ENCODE assay signal across 19 cellular contexts in genomic region chr18:44801796-44802195, GRCh38.
DNase-seq lines count a peak whose midpoint lies in the region; ATAC-seq and TF ChIP-seq lines count a peak whose summit lies in the region.
"Had no signal": no experiment of that assay in that cellular context is flagged by ENCODE, and none has a peak within 500 bp of the region (broad histone marks: within the 10 kb centered on the region; RNA-seq: fewer than 3 reads in every experiment).

No MANE protein-coding gene starts in this region.

- H3K4me1 ChIP-seq in sigmoid colon, result peaks cover 3 to 79% (median 60%) of the 10 kb centered on the region in 4 donors
- H3K4me1 ChIP-seq: foreskin keratinocyte had no signal

- H3K4me3 ChIP-seq in sigmoid colon, result no peak overlapping the region
- H3K4me3 ChIP-seq: ovary, PC-9, skin epidermis, upper lobe of right lung had no signal

- peak overlapping the region; percentile 18 to 74 for H3K27ac Mint-ChIP-seq in natural killer cell treated with Interleukin-12 subunit alpha and Interleukin-12 subunit beta and Interleukin-15 and Interleukin-18, amount 100 ng/mL, for 72 hours
- H3K27ac Mint-ChIP-seq in natural killer cell, result no peak overlapping the region
- H3K27ac Mint-ChIP-seq in chondrocyte (ENCODE audit: unreplicated experiment), result peak overlapping the region; percentile 100
- H3K27ac Mint-ChIP-seq: CD8-positive, alpha-beta T cell had no signal

- H3K27me3 Mint-ChIP-seq in natural killer cell treated with Interleukin-12 subunit alpha and Interleukin-12 subunit beta and Interleukin-15 and Interleukin-18, amount 100 ng/mL, for 72 hours, result no peaks in the 10 kb centered on the region
- H3K27me3 Mint-ChIP-seq in natural killer cell (ENCODE audit: low read depth in 2 of 2) (no peaks in the 10 kb centered on the region), chondrocyte (ENCODE audit: low read depth) (no peaks in the 10 kb centered on the region)

- H3K27ac ChIP-seq in sigmoid colon, result peak overlapping the region; percentile 87 to 90 (median 88)
- H3K27ac ChIP-seq: foreskin keratinocyte, PC-9 had no signal

- TF ChIP-seq EP300 in sigmoid colon (IDR thresholded peaks at IDR 0.05), result no peak

- no peak for TF ChIP-seq CTCF in natural killer cell (IDR thresholded peaks at IDR 0.05)
- TF ChIP-seq CTCF in chondrocyte (IDR thresholded peaks at IDR 0.05), result no peak
- no peak for TF ChIP-seq CTCF in sigmoid colon (IDR thresholded peaks at IDR 0.05)

- H3K9me3 Mint-ChIP-seq in natural killer cell treated with Interleukin-12 subunit alpha and Interleukin-12 subunit beta and Interleukin-15 and Interleukin-18, amount 100 ng/mL, for 72 hours, result peaks cover 8% of the 10 kb centered on the region
- H3K9me3 Mint-ChIP-seq in natural killer cell, result peaks cover 0 to 4% of the 10 kb centered on the region in 2 donors
- peaks cover 5% of the 10 kb centered on the region for H3K9me3 Mint-ChIP-seq in chondrocyte (ENCODE audit: low read depth)
- H3K9me3 Mint-ChIP-seq: CD8-positive, alpha-beta T cell had no signal

- TF ChIP-seq POLR2A in sigmoid colon (IDR thresholded peaks at IDR 0.05), result no peak

- H3K36me3 Mint-ChIP-seq in natural killer cell treated with Interleukin-12 subunit alpha and Interleukin-12 subunit beta and Interleukin-15 and Interleukin-18, amount 100 ng/mL, for 72 hours, result peaks cover 36% of the 10 kb centered on the region
- peaks cover 7% of the 10 kb centered on the region for H3K36me3 Mint-ChIP-seq in natural killer cell
- H3K36me3 Mint-ChIP-seq in chondrocyte (ENCODE audit: low read depth), result peaks cover 10% of the 10 kb centered on the region
- H3K36me3 Mint-ChIP-seq: CD8-positive, alpha-beta T cell had no signal

- peaks cover 74 to 77% of the 10 kb centered on the region in 2 donors for H3K4me1 Mint-ChIP-seq in natural killer cell treated with Interleukin-12 subunit alpha and Interleukin-12 subunit beta and Interleukin-15 and Interleukin-18, amount 100 ng/mL, for 72 hours (ENCODE audit: low read depth in 2 of 2)
- H3K4me1 Mint-ChIP-seq in natural killer cell (peaks cover 45 to 62% of the 10 kb centered on the region in 2 donors), chondrocyte (ENCODE audit: low read depth) (peaks cover 49% of the 10 kb centered on the region)

- peak overlapping the region; percentile 41 for H3K4me3 Mint-ChIP-seq in natural killer cell treated with Interleukin-12 subunit alpha and Interleukin-12 subunit beta and Interleukin-15 and Interleukin-18, amount 100 ng/mL, for 72 hours
- H3K4me3 Mint-ChIP-seq in natural killer cell (no peak overlapping the region), chondrocyte (ENCODE audit: unreplicated experiment) (no peak overlapping the region)
- H3K4me3 Mint-ChIP-seq: CD8-positive, alpha-beta T cell had no signal

- no peak for ATAC-seq in natural killer cell treated with Interleukin-12 subunit alpha and Interleukin-12 subunit beta and Interleukin-15 and Interleukin-18, amount 100 ng/mL, for 72 hours
- no peak for ATAC-seq in natural killer cell
- ATAC-seq: CD8-positive, alpha-beta T cell; foreskin keratinocyte; upper lobe of right lung had no signal

- no peak for DNase-seq in natural killer cell treated with Interleukin-12 subunit alpha and Interleukin-12 subunit beta and Interleukin-15 and Interleukin-18, amount 100 ng/mL, for 72 hours (ENCODE audit: low spot score)
- no peak for DNase-seq in natural killer cell
- DNase-seq in chondrocyte (ENCODE audit: low spot score), result no peak
- DNase-seq in sigmoid colon, result no peak
- no peak for DNase-seq in SW 1271 (lab: John Stamatoyannopoulos, UW)
- DNase-seq in head of caudate nucleus, result no peak
- no peak for DNase-seq in SHP77 treated with DMSO at 0.1 percent for 48 hours (lab: John Stamatoyannopoulos, UW)
- no peak for DNase-seq in NCI-H2081 (lab: John Stamatoyannopoulos, UW)
- DNase-seq: activated CD4-positive, alpha-beta T cell treated with anti-CD3 and anti-CD28 coated beads for 1 hour; activated gamma-delta T cell; amygdala; CD8-positive, alpha-beta T cell; NCI-H526; ovary; PC-9; T1000; upper lobe of right lung had no signal

- no peaks in the 10 kb centered on the region for H3K27me3 ChIP-seq in sigmoid colon
- H3K27me3 ChIP-seq: foreskin keratinocyte, ovary, upper lobe of right lung had no signal

- WGBS in sigmoid colon, 2 donors, result 54 to 86% methylated on average over 2 of the region's 2 CpGs

- no peaks in the 10 kb centered on the region for H3K36me3 ChIP-seq in sigmoid colon
- H3K36me3 ChIP-seq: ovary, upper lobe of right lung had no signal

- intact Hi-C loops in natural killer cell (cut with micrococcal nuclease) (no loop called here), sigmoid colon (cut with DNase I) (loop anchor here (2.0 to 10.0 kb wide), 5 partner anchors 36 to 413 kb away; no protein-coding TSS in a partner anchor), head of caudate nucleus (cut with DNase I) (no loop called here)

- H3K9me3 ChIP-seq in sigmoid colon, result no peaks in the 10 kb centered on the region
- H3K9me3 ChIP-seq: ovary, upper lobe of right lung had no signal

Comparison
In these comparisons a context has a peak if more than half of its experiments do, and no peak if none do; other contexts are left out.
1. H3K27ac Mint-ChIP-seq: peak in natural killer cell treated with Interleukin-12 subunit alpha and Interleukin-12 subunit beta and Interleukin-15 and Interleukin-18, amount 100 ng/mL, for 72 hours (2 of 2) and chondrocyte (single experiment); none in natural killer cell (0 of 2).